ENCODE assay signal across 17 cellular contexts in genomic region chr9:126515873-126516505, GRCh38.
DNase-seq lines count a peak whose midpoint lies in the region; ATAC-seq and TF ChIP-seq lines count a peak whose summit lies in the region.
"Had no signal": no experiment of that assay in that cellular context is flagged by ENCODE, and none has a peak within 500 bp of the region (broad histone marks: within the 10 kb centered on the region; RNA-seq: fewer than 3 reads in every experiment).

No MANE protein-coding gene starts in this region.

- no peak overlapping the region for H3K4me3 ChIP-seq in right cardiac atrium (ENCODE audit: low read length)
- H3K4me3 ChIP-seq in tibial nerve = no peak overlapping the region
- H3K4me3 ChIP-seq in mammary epithelial cell (replicated peaks in 1 of 3; ENCODE audit: insufficient read depth in 1 of 3, low read depth in 2 of 3, low read length in 3 of 3) = no peak overlapping the region
- H3K4me3 ChIP-seq: GM12878 had no signal

- H3K4me1 Mint-ChIP-seq in activated naive CD8-positive, alpha-beta T cell treated with anti-CD3 and anti-CD28 coated beads, Interleukin-2, amount 50 U/mL, for 24 hours = peaks cover 36% of the 10 kb centered on the region
- H3K4me1 Mint-ChIP-seq in mesothelial cell of epicardium = peaks cover 47% of the 10 kb centered on the region

- intact Hi-C loops in right cardiac atrium (cut with DNase I) (loop anchor here in 1 of 4 donors (5.0 kb wide), 1 partner anchor 36 kb away; no protein-coding TSS in a partner anchor), Right ventricle myocardium superior (cut with DNase I) (no loop called here), mammary epithelial cell (cut with micrococcal nuclease) (no loop called here)

- BruUV-seq in mammary epithelial cell (replicated peaks; lab: Mats Ljungman, UMichigan) = no TSS peak

- H3K9ac ChIP-seq in mammary epithelial cell (ENCODE audit: insufficient read depth, low read length) = no peak overlapping the region

- dilution Hi-C loops in mammary epithelial cell (cut with HindIII; ENCODE audit: low sequenced_read_pairs) = no loop called here

- in situ Hi-C loops in mammary epithelial cell (cut with MboI; ENCODE audit: low sequenced_read_pairs in 2 of 2) = no loop called here

- H3K4me2 ChIP-seq in mammary epithelial cell (ENCODE audit: insufficient read depth, low read depth, low read length) = no peak overlapping the region

- peak overlapping the region; percentile 71 for H3K4me3 Mint-ChIP-seq in activated naive CD8-positive, alpha-beta T cell treated with anti-CD3 and anti-CD28 coated beads, Interleukin-2, amount 50 U/mL, for 24 hours
- peak overlapping the region; percentile 43 for H3K4me3 Mint-ChIP-seq in mesothelial cell of epicardium

- H3K27me3 ChIP-seq in right cardiac atrium (ENCODE audit: control insufficient read depth, insufficient read depth) (no peaks in the 10 kb centered on the region), tibial nerve (peaks cover 0 to 55% of the 10 kb centered on the region in 2 donors), mammary epithelial cell (ENCODE audit: insufficient read depth, low read length) (no peaks in the 10 kb centered on the region)

- H4K20me1 ChIP-seq in mammary epithelial cell (ENCODE audit: insufficient read depth, low read length) = no peaks in the 10 kb centered on the region

- no peaks in the 10 kb centered on the region for H3K36me3 ChIP-seq in tibial nerve
- no peaks in the 10 kb centered on the region for H3K36me3 ChIP-seq in mammary epithelial cell (ENCODE audit: insufficient read depth, low read length)
- H3K36me3 ChIP-seq: thoracic aorta had no signal

- no peaks in the 10 kb centered on the region for H3K36me3 Mint-ChIP-seq in activated naive CD8-positive, alpha-beta T cell treated with anti-CD3 and anti-CD28 coated beads, Interleukin-2, amount 50 U/mL, for 24 hours (ENCODE audit: low read depth)
- H3K36me3 Mint-ChIP-seq in mesothelial cell of epicardium = no peaks in the 10 kb centered on the region
- H3K36me3 Mint-ChIP-seq: activated naive CD4-positive, alpha-beta T cell treated with anti-CD3 and anti-CD28 coated beads, Interleukin-2, amount 50 U/mL, for 72 hours; IgD-negative memory B cell had no signal

- 64% methylated on average over 14 of the region's 14 CpGs for WGBS in right cardiac atrium
- 56 to 75% methylated on average over 12 to 13 of the region's 14 CpGs for WGBS in tibial nerve, 2 donors
- 66% methylated on average over 9 of the region's 14 CpGs for WGBS in mammary epithelial cell (ENCODE audit: low coverage, missing lambda C conversion rate)

- H3K27me3 Mint-ChIP-seq in activated naive CD8-positive, alpha-beta T cell treated with anti-CD3 and anti-CD28 coated beads, Interleukin-2, amount 50 U/mL, for 24 hours = peaks cover 70% of the 10 kb centered on the region
- H3K27me3 Mint-ChIP-seq in mesothelial cell of epicardium (ENCODE audit: low read depth) = peaks cover 45% of the 10 kb centered on the region

- no peaks in the 10 kb centered on the region for H3K9me3 Mint-ChIP-seq in activated naive CD8-positive, alpha-beta T cell treated with anti-CD3 and anti-CD28 coated beads, Interleukin-2, amount 50 U/mL, for 24 hours
- H3K9me3 Mint-ChIP-seq in mesothelial cell of epicardium = no peaks in the 10 kb centered on the region
- H3K9me3 Mint-ChIP-seq: activated B cell treated with CpG ODN at 0.5 μM for 24 hours; activated naive CD4-positive, alpha-beta T cell treated with anti-CD3 and anti-CD28 coated beads, Interleukin-2, amount 50 U/mL, for 72 hours; T-helper 1 cell treated with Interleukin-12 subunit alpha and Interleukin-12 subunit beta and Interleukin-4 antibody, amounts not matched to agents 30 μg/mL and 1 μg/mL, for 36 hours had no signal

- H2AFZ ChIP-seq in mammary epithelial cell (ENCODE audit: low read depth, low read length) = no peak overlapping the region

- CTCF ChIA-PET in mammary epithelial cell (lab: Charles Lee; ENCODE audit: low non-redundant PET) = interaction anchor here (0.5 to 0.7 kb wide), 2 partner anchors 42 to 614 kb away, joined by 6 to 13 read pairs; no protein-coding TSS in a partner anchor

- DNase-seq in right cardiac atrium = peak in 1 of 3 donors; percentile 47
- DNase-seq in Right ventricle myocardium superior = no peak
- no peak for DNase-seq in activated naive CD8-positive, alpha-beta T cell treated with anti-CD3 and anti-CD28 coated beads, Interleukin-2, amount 50 U/mL, for 24 hours
- no peak for DNase-seq in mesothelial cell of epicardium (ENCODE audit: low spot score in 2 of 2, unreplicated experiment in 2 of 2)
- DNase-seq in tibial nerve (ENCODE audit: low spot score in 2 of 2) = no peak
- DNase-seq in mammary epithelial cell = no peak
- DNase-seq: activated B cell treated with CpG ODN at 0.5 μM for 24 hours; MV-4-11; NCI-H2029; stimulated activated CD4-positive, alpha-beta T cell treated with anti-CD3 and anti-CD28 coated beads, Interleukin-4, amount 100 ng/mL, for 1 hour had no signal

- ATAC-seq in right cardiac atrium (no peak), Right ventricle myocardium superior (ENCODE audit: poor library complexity) (no peak), HG03196 (IDR thresholded peaks at IDR 0.05; ENCODE audit: unreplicated experiment) (no peak), GM18498 (IDR thresholded peaks at IDR 0.05; ENCODE audit: unreplicated experiment) (no peak)
- no peak for ATAC-seq in activated naive CD8-positive, alpha-beta T cell treated with anti-CD3 and anti-CD28 coated beads, Interleukin-2, amount 50 U/mL, for 24 hours

- no peak for TF ChIP-seq EP300 in tibial nerve (IDR thresholded peaks at IDR 0.05)

- no peaks in the 10 kb centered on the region for H3K9me3 ChIP-seq in right cardiac atrium (ENCODE audit: control insufficient read depth, low read length)
- H3K9me3 ChIP-seq in tibial nerve = no peaks in the 10 kb centered on the region
- no peaks in the 10 kb centered on the region for H3K9me3 ChIP-seq in mammary epithelial cell (replicated peaks; ENCODE audit: insufficient read depth, low read length)
- H3K9me3 ChIP-seq: thoracic aorta had no signal

- H3K4me1 ChIP-seq in right cardiac atrium (ENCODE audit: control insufficient read depth, insufficient read depth, low read length) = no peaks in the 10 kb centered on the region
- H3K4me1 ChIP-seq in tibial nerve = peaks cover 0 to 48% (median 16%) of the 10 kb centered on the region in 4 donors
- H3K4me1 ChIP-seq in mammary epithelial cell (ENCODE audit: insufficient read depth, low read length) = peaks cover 34% of the 10 kb centered on the region

- H3K79me2 ChIP-seq in mammary epithelial cell (ENCODE audit: insufficient read depth, low read length) = no peaks in the 10 kb centered on the region

- H3K27ac ChIP-seq in right cardiac atrium (ENCODE audit: low read length) (peak overlapping the region; percentile 73), tibial nerve (peak overlapping the region in 3 of 4 donors; percentile 71 to 93 (median 85)), mammary epithelial cell (ENCODE audit: insufficient read depth, low read depth, low read length) (no peak overlapping the region)
- H3K27ac ChIP-seq: thoracic aorta had no signal

- no peak overlapping the region for H3K27ac Mint-ChIP-seq in activated naive CD8-positive, alpha-beta T cell treated with anti-CD3 and anti-CD28 coated beads, Interleukin-2, amount 50 U/mL, for 24 hours
- peak overlapping the region; percentile 79 for H3K27ac Mint-ChIP-seq in mesothelial cell of epicardium
- H3K27ac Mint-ChIP-seq: IgD-negative memory B cell had no signal

- no peak for TF ChIP-seq POLR2A in tibial nerve (IDR thresholded peaks at IDR 0.05)

- no peak for TF ChIP-seq CTCF in mesothelial cell of epicardium (IDR thresholded peaks at IDR 0.05; ENCODE audit: unreplicated experiment)
- TF ChIP-seq CTCF in tibial nerve (IDR thresholded peaks at IDR 0.05) = no peak
- no peak for TF ChIP-seq CTCF in mammary epithelial cell (conservative IDR thresholded peaks at IDR 0.05 in 1 of 2, IDR thresholded peaks at IDR 0.05 in 1 of 2; ENCODE audit: extremely low read depth in 1 of 2, insufficient read depth in 1 of 2, low read depth in 1 of 2, low read length in 2 of 2)
